1 cellular context compared by ENCODE assay signal in genomic region chr13:77859450-77859849, GRCh38.
TF ChIP-seq lines count a peak whose summit lies in the region.

No MANE protein-coding gene starts in this region.

TF ChIP-seq in WTC11, 78 proteins besides CTCF, POLR2A, EP300 and RAD21 (continued from another document):
- TF ChIP-seq AFF4 (CRISPR knock-in tag; IDR thresholded peaks at IDR 0.05; ENCODE audit: borderline replicate concordance) = no peak
- no peak for TF ChIP-seq HMGXB4 (CRISPR knock-in tag; IDR thresholded peaks at IDR 0.05)
